6 cellular contexts compared by ENCODE assay signal in genomic region chr1:215657016-215657415, GRCh38.
"Had no signal": no experiment of that assay in that cellular context is flagged by ENCODE, and none has a peak within 500 bp of the region (broad histone marks: within the 10 kb centered on the region; RNA-seq: fewer than 3 reads in every experiment).

No MANE protein-coding gene starts in this region.

- ATAC-seq: GM23338, K562 had no signal

- DNase-seq: H9, HCEC 1CT, IMR-90, KG1 had no signal

- H3K4me3 ChIP-seq: GM23338, K562 had no signal
